Comparison of ENCODE assay signal across 1 cellular context in the genomic region with DNA sequence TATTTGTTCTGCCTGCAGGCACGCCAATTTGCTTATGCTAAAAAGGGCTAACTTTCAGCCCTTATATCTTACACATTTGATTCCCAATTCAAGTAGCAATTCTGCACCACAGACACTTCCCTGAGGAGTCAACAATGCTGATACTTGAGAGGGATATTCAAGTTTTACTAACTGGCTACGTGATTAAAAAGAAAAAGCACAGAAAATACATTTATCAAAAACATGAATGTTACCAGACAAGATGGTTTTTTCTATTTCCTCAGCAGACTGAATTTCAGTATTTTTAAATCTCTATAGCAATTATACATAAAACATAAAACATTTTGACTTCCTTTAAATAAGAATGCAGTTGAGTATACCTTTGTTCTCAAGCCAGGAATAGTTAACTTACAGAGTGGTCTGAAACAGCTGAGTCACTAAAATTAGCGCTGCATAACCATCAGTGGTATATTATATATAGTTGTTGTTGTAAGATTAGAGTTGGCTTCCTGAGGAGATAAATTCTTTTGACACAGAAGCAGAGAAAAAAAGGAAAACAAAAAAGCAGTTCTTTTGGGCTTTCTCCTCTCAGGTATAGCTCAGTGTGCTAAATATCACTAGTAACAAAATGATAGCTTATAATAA.
TF ChIP-seq lines count a peak whose summit lies in the region.

No MANE protein-coding gene starts in this region.

TF ChIP-seq in K562, 482 proteins besides CTCF, POLR2A, EP300 and RAD21 (continued from another document and continues in another):
- no peak for TF ChIP-seq ARHGAP35 (IDR thresholded peaks at IDR 0.05; ENCODE audit: partially characterized antibody)
- no peak for TF ChIP-seq BHLHE40 (IDR thresholded peaks at IDR 0.05; ENCODE audit: low read length)
- TF ChIP-seq, protein P1, sequence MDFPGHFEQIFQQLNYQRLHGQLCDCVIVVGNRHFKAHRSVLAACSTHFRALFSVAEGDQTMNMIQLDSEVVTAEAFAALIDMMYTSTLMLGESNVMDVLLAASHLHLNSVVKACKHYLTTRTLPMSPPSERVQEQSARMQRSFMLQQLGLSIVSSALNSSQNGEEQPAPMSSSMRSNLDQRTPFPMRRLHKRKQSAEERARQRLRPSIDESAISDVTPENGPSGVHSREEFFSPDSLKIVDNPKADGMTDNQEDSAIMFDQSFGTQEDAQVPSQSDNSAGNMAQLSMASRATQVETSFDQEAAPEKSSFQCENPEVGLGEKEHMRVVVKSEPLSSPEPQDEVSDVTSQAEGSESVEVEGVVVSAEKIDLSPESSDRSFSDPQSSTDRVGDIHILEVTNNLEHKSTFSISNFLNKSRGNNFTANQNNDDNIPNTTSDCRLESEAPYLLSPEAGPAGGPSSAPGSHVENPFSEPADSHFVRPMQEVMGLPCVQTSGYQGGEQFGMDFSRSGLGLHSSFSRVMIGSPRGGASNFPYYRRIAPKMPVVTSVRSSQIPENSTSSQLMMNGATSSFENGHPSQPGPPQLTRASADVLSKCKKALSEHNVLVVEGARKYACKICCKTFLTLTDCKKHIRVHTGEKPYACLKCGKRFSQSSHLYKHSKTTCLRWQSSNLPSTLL (IDR thresholded peaks at IDR 0.05) = no peak
- TF ChIP-seq MAFK (IDR thresholded peaks at IDR 0.05; ENCODE audit: low read length) = peak; percentile 93
- no peak for TF ChIP-seq RBM34 (IDR thresholded peaks at IDR 0.05; ENCODE audit: borderline replicate concordance, insufficient read depth, low read length)
- peak in 1 of 2 experiments; percentile 88; a peak in 1 of 4 replicates for TF ChIP-seq TBL1XR1 (IDR thresholded peaks at IDR 0.05; ENCODE audit: low read length in 2 of 2)
- TF ChIP-seq, protein P2, sequence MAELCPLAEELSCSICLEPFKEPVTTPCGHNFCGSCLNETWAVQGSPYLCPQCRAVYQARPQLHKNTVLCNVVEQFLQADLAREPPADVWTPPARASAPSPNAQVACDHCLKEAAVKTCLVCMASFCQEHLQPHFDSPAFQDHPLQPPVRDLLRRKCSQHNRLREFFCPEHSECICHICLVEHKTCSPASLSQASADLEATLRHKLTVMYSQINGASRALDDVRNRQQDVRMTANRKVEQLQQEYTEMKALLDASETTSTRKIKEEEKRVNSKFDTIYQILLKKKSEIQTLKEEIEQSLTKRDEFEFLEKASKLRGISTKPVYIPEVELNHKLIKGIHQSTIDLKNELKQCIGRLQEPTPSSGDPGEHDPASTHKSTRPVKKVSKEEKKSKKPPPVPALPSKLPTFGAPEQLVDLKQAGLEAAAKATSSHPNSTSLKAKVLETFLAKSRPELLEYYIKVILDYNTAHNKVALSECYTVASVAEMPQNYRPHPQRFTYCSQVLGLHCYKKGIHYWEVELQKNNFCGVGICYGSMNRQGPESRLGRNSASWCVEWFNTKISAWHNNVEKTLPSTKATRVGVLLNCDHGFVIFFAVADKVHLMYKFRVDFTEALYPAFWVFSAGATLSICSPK (IDR thresholded peaks at IDR 0.05; ENCODE audit: borderline replicate concordance) = no peak
- TF ChIP-seq SMARCA5 (IDR thresholded peaks at IDR 0.05) = no peak
- TF ChIP-seq ZNF507 (tag; conservative IDR thresholded peaks at IDR 0.05) = no peak
- no peak for TF ChIP-seq ZNF3 (CRISPR knock-in tag; IDR thresholded peaks at IDR 0.05)
- no peak for TF ChIP-seq GABPB2 (CRISPR knock-in tag; conservative IDR thresholded peaks at IDR 0.05)
- TF ChIP-seq SMARCC2 (IDR thresholded peaks at IDR 0.05; ENCODE audit: low read depth) = peak; percentile 92
- no peak for TF ChIP-seq ZNF175 (CRISPR knock-in tag; IDR thresholded peaks at IDR 0.05; ENCODE audit: low read depth)
- peak; percentile 98 for TF ChIP-seq MAFG (tag; conservative IDR thresholded peaks at IDR 0.05)
- peak; percentile 91 for TF ChIP-seq SOX6 (IDR thresholded peaks at IDR 0.05)
- TF ChIP-seq, protein P3, sequence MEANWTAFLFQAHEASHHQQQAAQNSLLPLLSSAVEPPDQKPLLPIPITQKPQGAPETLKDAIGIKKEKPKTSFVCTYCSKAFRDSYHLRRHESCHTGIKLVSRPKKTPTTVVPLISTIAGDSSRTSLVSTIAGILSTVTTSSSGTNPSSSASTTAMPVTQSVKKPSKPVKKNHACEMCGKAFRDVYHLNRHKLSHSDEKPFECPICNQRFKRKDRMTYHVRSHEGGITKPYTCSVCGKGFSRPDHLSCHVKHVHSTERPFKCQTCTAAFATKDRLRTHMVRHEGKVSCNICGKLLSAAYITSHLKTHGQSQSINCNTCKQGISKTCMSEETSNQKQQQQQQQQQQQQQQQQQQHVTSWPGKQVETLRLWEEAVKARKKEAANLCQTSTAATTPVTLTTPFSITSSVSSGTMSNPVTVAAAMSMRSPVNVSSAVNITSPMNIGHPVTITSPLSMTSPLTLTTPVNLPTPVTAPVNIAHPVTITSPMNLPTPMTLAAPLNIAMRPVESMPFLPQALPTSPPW (CRISPR knock-in tag; IDR thresholded peaks at IDR 0.05) = no peak
- TF ChIP-seq, protein P4, sequence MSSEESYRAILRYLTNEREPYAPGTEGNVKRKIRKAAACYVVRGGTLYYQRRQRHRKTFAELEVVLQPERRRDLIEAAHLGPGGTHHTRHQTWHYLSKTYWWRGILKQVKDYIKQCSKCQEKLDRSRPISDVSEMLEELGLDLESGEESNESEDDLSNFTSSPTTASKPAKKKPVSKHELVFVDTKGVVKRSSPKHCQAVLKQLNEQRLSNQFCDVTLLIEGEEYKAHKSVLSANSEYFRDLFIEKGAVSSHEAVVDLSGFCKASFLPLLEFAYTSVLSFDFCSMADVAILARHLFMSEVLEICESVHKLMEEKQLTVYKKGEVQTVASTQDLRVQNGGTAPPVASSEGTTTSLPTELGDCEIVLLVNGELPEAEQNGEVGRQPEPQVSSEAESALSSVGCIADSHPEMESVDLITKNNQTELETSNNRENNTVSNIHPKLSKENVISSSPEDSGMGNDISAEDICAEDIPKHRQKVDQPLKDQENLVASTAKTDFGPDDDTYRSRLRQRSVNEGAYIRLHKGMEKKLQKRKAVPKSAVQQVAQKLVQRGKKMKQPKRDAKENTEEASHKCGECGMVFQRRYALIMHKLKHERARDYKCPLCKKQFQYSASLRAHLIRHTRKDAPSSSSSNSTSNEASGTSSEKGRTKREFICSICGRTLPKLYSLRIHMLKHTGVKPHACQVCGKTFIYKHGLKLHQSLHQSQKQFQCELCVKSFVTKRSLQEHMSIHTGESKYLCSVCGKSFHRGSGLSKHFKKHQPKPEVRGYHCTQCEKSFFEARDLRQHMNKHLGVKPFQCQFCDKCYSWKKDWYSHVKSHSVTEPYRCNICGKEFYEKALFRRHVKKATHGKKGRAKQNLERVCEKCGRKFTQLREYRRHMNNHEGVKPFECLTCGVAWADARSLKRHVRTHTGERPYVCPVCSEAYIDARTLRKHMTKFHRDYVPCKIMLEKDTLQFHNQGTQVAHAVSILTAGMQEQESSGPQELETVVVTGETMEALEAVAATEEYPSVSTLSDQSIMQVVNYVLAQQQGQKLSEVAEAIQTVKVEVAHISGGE (CRISPR knock-in tag; IDR thresholded peaks at IDR 0.05) = peak in 1 of 3 experiments; percentile 24; a peak in 1 of 6 replicates
- TF ChIP-seq, protein P5, sequence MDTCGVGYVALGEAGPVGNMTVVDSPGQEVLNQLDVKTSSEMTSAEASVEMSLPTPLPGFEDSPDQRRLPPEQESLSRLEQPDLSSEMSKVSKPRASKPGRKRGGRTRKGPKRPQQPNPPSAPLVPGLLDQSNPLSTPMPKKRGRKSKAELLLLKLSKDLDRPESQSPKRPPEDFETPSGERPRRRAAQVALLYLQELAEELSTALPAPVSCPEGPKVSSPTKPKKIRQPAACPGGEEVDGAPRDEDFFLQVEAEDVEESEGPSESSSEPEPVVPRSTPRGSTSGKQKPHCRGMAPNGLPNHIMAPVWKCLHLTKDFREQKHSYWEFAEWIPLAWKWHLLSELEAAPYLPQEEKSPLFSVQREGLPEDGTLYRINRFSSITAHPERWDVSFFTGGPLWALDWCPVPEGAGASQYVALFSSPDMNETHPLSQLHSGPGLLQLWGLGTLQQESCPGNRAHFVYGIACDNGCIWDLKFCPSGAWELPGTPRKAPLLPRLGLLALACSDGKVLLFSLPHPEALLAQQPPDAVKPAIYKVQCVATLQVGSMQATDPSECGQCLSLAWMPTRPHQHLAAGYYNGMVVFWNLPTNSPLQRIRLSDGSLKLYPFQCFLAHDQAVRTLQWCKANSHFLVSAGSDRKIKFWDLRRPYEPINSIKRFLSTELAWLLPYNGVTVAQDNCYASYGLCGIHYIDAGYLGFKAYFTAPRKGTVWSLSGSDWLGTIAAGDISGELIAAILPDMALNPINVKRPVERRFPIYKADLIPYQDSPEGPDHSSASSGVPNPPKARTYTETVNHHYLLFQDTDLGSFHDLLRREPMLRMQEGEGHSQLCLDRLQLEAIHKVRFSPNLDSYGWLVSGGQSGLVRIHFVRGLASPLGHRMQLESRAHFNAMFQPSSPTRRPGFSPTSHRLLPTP (IDR thresholded peaks at IDR 0.05; ENCODE audit: borderline replicate concordance, extremely low read depth, insufficient read length) = no peak
- no peak for TF ChIP-seq MCM7 (IDR thresholded peaks at IDR 0.05)
- TF ChIP-seq ZNF24 (IDR thresholded peaks at IDR 0.05) = 0 out of 2 replicates have a peak, but pooled peaks have one; percentile 19
- TF ChIP-seq, protein P6, sequence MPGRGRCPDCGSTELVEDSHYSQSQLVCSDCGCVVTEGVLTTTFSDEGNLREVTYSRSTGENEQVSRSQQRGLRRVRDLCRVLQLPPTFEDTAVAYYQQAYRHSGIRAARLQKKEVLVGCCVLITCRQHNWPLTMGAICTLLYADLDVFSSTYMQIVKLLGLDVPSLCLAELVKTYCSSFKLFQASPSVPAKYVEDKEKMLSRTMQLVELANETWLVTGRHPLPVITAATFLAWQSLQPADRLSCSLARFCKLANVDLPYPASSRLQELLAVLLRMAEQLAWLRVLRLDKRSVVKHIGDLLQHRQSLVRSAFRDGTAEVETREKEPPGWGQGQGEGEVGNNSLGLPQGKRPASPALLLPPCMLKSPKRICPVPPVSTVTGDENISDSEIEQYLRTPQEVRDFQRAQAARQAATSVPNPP (IDR thresholded peaks at IDR 0.05; ENCODE audit: borderline replicate concordance, insufficient read depth, insufficient read length) = no peak
- TF ChIP-seq BACH1 (tag; IDR thresholded peaks at IDR 0.05) = peak; percentile 98
- TF ChIP-seq STAG1 (CRISPR knock-in tag; IDR thresholded peaks at IDR 0.05; ENCODE audit: borderline replicate concordance) = no peak
- no peak for TF ChIP-seq ZBED1 (IDR thresholded peaks at IDR 0.05)
- no peak for TF ChIP-seq ZNF408 (CRISPR knock-in tag; IDR thresholded peaks at IDR 0.05; ENCODE audit: low read depth)
- TF ChIP-seq HDAC3 (IDR thresholded peaks at IDR 0.05; ENCODE audit: borderline replicate concordance, partially characterized antibody) = peak; percentile 84
- TF ChIP-seq, protein P7, sequence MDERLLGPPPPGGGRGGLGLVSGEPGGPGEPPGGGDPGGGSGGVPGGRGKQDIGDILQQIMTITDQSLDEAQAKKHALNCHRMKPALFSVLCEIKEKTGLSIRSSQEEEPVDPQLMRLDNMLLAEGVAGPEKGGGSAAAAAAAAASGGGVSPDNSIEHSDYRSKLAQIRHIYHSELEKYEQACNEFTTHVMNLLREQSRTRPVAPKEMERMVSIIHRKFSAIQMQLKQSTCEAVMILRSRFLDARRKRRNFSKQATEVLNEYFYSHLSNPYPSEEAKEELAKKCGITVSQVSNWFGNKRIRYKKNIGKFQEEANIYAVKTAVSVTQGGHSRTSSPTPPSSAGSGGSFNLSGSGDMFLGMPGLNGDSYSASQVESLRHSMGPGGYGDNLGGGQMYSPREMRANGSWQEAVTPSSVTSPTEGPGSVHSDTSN (CRISPR knock-in tag; IDR thresholded peaks at IDR 0.05; ENCODE audit: low read depth) = no peak
- TF ChIP-seq, protein P7 (tag; conservative IDR thresholded peaks at IDR 0.05; ENCODE audit: low read depth) = peak; percentile 92
- peak; percentile 51; the same call in 1 of the 2 replicates for TF ChIP-seq ZNF431 (CRISPR knock-in tag; IDR thresholded peaks at IDR 0.05)
- no peak for TF ChIP-seq EGR1 (conservative IDR thresholded peaks at IDR 0.05)
- no peak for TF ChIP-seq TAF7 (tag; IDR thresholded peaks at IDR 0.05)
- TF ChIP-seq, protein P8, sequence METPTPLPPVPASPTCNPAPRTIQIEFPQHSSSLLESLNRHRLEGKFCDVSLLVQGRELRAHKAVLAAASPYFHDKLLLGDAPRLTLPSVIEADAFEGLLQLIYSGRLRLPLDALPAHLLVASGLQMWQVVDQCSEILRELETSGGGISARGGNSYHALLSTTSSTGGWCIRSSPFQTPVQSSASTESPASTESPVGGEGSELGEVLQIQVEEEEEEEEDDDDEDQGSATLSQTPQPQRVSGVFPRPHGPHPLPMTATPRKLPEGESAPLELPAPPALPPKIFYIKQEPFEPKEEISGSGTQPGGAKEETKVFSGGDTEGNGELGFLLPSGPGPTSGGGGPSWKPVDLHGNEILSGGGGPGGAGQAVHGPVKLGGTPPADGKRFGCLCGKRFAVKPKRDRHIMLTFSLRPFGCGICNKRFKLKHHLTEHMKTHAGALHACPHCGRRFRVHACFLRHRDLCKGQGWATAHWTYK (CRISPR knock-in tag; IDR thresholded peaks at IDR 0.05) = no peak
- TF ChIP-seq ZZZ3 (IDR thresholded peaks at IDR 0.05) = peak; percentile 36; the same call in 1 of the 2 replicates
- TF ChIP-seq PYGO2 (tag; IDR thresholded peaks at IDR 0.05) = no peak
- TF ChIP-seq NFRKB (IDR thresholded peaks at IDR 0.05; ENCODE audit: low read depth) = peak; percentile 49
- peak; percentile 72; the same call in 1 of the 2 replicates for TF ChIP-seq HDAC2 (IDR thresholded peaks at IDR 0.05)
- TF ChIP-seq FOXM1 (IDR thresholded peaks at IDR 0.05; ENCODE audit: low read depth) = 0 out of 2 replicates have a peak, but pooled peaks have one; percentile 50
- TF ChIP-seq FOXM1 (CRISPR knock-in tag; IDR thresholded peaks at IDR 0.05; ENCODE audit: low read depth) = no peak
- TF ChIP-seq, protein P9, sequence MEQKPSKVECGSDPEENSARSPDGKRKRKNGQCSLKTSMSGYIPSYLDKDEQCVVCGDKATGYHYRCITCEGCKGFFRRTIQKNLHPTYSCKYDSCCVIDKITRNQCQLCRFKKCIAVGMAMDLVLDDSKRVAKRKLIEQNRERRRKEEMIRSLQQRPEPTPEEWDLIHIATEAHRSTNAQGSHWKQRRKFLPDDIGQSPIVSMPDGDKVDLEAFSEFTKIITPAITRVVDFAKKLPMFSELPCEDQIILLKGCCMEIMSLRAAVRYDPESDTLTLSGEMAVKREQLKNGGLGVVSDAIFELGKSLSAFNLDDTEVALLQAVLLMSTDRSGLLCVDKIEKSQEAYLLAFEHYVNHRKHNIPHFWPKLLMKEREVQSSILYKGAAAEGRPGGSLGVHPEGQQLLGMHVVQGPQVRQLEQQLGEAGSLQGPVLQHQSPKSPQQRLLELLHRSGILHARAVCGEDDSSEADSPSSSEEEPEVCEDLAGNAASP (IDR thresholded peaks at IDR 0.05) = no peak; the same call in 1 of the 2 replicates
